In the genomic region with DNA sequence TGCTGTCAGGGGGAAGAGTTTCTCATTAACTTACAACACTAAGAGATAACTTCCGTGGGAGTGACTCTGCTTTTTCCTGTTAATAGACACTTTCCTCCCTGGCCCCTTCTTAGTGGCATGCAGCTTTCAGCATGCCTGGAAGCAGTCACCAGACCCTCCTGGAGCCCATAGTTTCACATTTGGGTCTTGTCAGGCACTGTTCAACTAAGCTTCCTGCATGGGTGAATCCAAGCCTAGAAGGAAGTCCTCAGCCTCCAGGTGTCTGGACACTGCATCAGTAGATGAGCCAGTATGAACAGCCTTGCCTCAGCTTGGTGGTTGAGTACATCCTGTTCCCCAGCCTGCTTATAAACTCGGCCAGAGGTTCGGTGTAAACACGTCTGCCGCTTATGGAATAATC, we compare ENCODE assay signal across 10 cellular contexts.
DNase-seq lines count a peak whose midpoint lies in the region; ATAC-seq and TF ChIP-seq lines count a peak whose summit lies in the region.
"Had no signal": no experiment of that assay in that cellular context is flagged by ENCODE, and none has a peak within 500 bp of the region (broad histone marks: within the 10 kb centered on the region; RNA-seq: fewer than 3 reads in every experiment).

No MANE protein-coding gene starts in this region.

- peak; percentile 78 for ATAC-seq in activated CD8-positive, alpha-beta memory T cell treated with anti-CD3 and anti-CD28 coated beads, Interleukin-2, amount 10 ng/mL, durations not matched to agents 7 days and 5 days
- peak; percentile 43 for ATAC-seq in stimulated activated memory B cell treated with anti-CD40 and anti-IgM and Interleukin-4, amounts not matched to agents 10 μg/mL and 1 μg/mL and 100 μg/mL, for 72 hours
- ATAC-seq in GM21526 (IDR thresholded peaks at IDR 0.05; ENCODE audit: low FRiP score, unreplicated experiment), result no peak
- no peak for ATAC-seq in HG03095 (IDR thresholded peaks at IDR 0.05; ENCODE audit: unreplicated experiment)

- peaks cover 41% of the 10 kb centered on the region for H3K4me1 Mint-ChIP-seq in activated CD8-positive, alpha-beta memory T cell treated with anti-CD3 and anti-CD28 coated beads, Interleukin-2, amount 10 ng/mL, durations not matched to agents 7 days and 5 days
- H3K4me1 Mint-ChIP-seq in stimulated activated memory B cell treated with anti-CD40 and anti-IgM and Interleukin-4, amounts not matched to agents 10 μg/mL and 1 μg/mL and 100 μg/mL, for 72 hours, result peaks cover 43% of the 10 kb centered on the region

- H3K9ac ChIP-seq in colonic mucosa (ENCODE audit: low read depth in 2 of 2, low read length in 2 of 2), result no peak overlapping the region

- H3K4me1 ChIP-seq in colonic mucosa, result peaks cover 16% of the 10 kb centered on the region

- no peak for TF ChIP-seq CTCF in fibroblast of villous mesenchyme (IDR thresholded peaks at IDR 0.05; ENCODE audit: insufficient read depth, low read depth, low read length)
- TF ChIP-seq CTCF in colonic mucosa (IDR thresholded peaks at IDR 0.05), result no peak

- H3K27ac Mint-ChIP-seq in activated CD8-positive, alpha-beta memory T cell treated with anti-CD3 and anti-CD28 coated beads, Interleukin-2, amount 10 ng/mL, durations not matched to agents 7 days and 5 days, result peak overlapping the region; percentile 59
- H3K27ac Mint-ChIP-seq in stimulated activated memory B cell treated with anti-CD40 and anti-IgM and Interleukin-4, amounts not matched to agents 10 μg/mL and 1 μg/mL and 100 μg/mL, for 72 hours, result no peak overlapping the region

- H3K4me3 Mint-ChIP-seq in activated CD8-positive, alpha-beta memory T cell treated with anti-CD3 and anti-CD28 coated beads, Interleukin-2, amount 10 ng/mL, durations not matched to agents 7 days and 5 days, result no peak overlapping the region
- H3K4me3 Mint-ChIP-seq in stimulated activated memory B cell treated with anti-CD40 and anti-IgM and Interleukin-4, amounts not matched to agents 10 μg/mL and 1 μg/mL and 100 μg/mL, for 72 hours, result no peak overlapping the region

- no peaks in the 10 kb centered on the region for H3K9me3 Mint-ChIP-seq in activated CD8-positive, alpha-beta memory T cell treated with anti-CD3 and anti-CD28 coated beads, Interleukin-2, amount 10 ng/mL, durations not matched to agents 7 days and 5 days (ENCODE audit: low read depth)
- no peaks in the 10 kb centered on the region for H3K9me3 Mint-ChIP-seq in stimulated activated memory B cell treated with anti-CD40 and anti-IgM and Interleukin-4, amounts not matched to agents 10 μg/mL and 1 μg/mL and 100 μg/mL, for 72 hours

- H3K9me3 ChIP-seq in colonic mucosa, result no peaks in the 10 kb centered on the region
- H3K9me3 ChIP-seq: tibial artery had no signal

- no peaks in the 10 kb centered on the region for H3K27me3 ChIP-seq in colonic mucosa
- H3K27me3 ChIP-seq: tibial artery had no signal

- intact Hi-C loops in colonic mucosa (cut with DNase I), result no loop called here

- H3K36me3 Mint-ChIP-seq in activated CD8-positive, alpha-beta memory T cell treated with anti-CD3 and anti-CD28 coated beads, Interleukin-2, amount 10 ng/mL, durations not matched to agents 7 days and 5 days, result peaks cover 47% of the 10 kb centered on the region
- peaks cover 51% of the 10 kb centered on the region for H3K36me3 Mint-ChIP-seq in stimulated activated memory B cell treated with anti-CD40 and anti-IgM and Interleukin-4, amounts not matched to agents 10 μg/mL and 1 μg/mL and 100 μg/mL, for 72 hours

- H3K27me3 Mint-ChIP-seq in activated CD8-positive, alpha-beta memory T cell treated with anti-CD3 and anti-CD28 coated beads, Interleukin-2, amount 10 ng/mL, durations not matched to agents 7 days and 5 days, result no peaks in the 10 kb centered on the region
- no peaks in the 10 kb centered on the region for H3K27me3 Mint-ChIP-seq in stimulated activated memory B cell treated with anti-CD40 and anti-IgM and Interleukin-4, amounts not matched to agents 10 μg/mL and 1 μg/mL and 100 μg/mL, for 72 hours

- peaks cover 4% of the 10 kb centered on the region for H3K36me3 ChIP-seq in colonic mucosa

- CTCF ChIA-PET in activated CD8-positive, alpha-beta memory T cell treated with anti-CD3 and anti-CD28 coated beads, Interleukin-2, amount 10 ng/mL, durations not matched to agents 7 days and 5 days (lab: Charles Lee), result interaction anchor here (1.1 kb wide), 1 partner anchor 9 kb away, joined by 3 read pairs; no protein-coding TSS in a partner anchor

- H3K4me3 ChIP-seq in fibroblast of villous mesenchyme (ENCODE audit: low read depth, low read length) (no peak overlapping the region), colonic mucosa (no peak overlapping the region)
- H3K4me3 ChIP-seq: tibial artery had no signal

- DNase-seq in activated CD8-positive, alpha-beta memory T cell treated with anti-CD3 and anti-CD28 coated beads, Interleukin-2, amount 10 ng/mL, durations not matched to agents 7 days and 5 days, result peak; percentile 57
- no peak for DNase-seq in activated CD8-positive, alpha-beta memory T cell treated with anti-CD3 and anti-CD28 coated beads, Interleukin-2, amount 50 U/mL, for 48 hours
- DNase-seq in UCSD-AML1 (lab: John Stamatoyannopoulos, UW; ENCODE audit: unreplicated experiment) (peak; percentile 45), fibroblast of villous mesenchyme (ENCODE audit: low read depth) (peak; percentile 47), colonic mucosa (no peak)
- DNase-seq: tibial artery had no signal

- no peak overlapping the region for H3K27ac ChIP-seq in colonic mucosa
- H3K27ac ChIP-seq: tibial artery, VCaP had no signal

Comparison
In these comparisons a context has a peak if more than half of its experiments do, and no peak if none do; other contexts are left out.
1. DNase-seq: peak in activated CD8-positive, alpha-beta memory T cell treated with anti-CD3 and anti-CD28 coated beads, Interleukin-2, amount 10 ng/mL, durations not matched to agents 7 days and 5 days (single experiment), UCSD-AML1 (single experiment) and fibroblast of villous mesenchyme (single experiment); none in activated CD8-positive, alpha-beta memory T cell treated with anti-CD3 and anti-CD28 coated beads, Interleukin-2, amount 50 U/mL, for 48 hours (single experiment) and colonic mucosa (single experiment).
2. ATAC-seq: peak in activated CD8-positive, alpha-beta memory T cell treated with anti-CD3 and anti-CD28 coated beads, Interleukin-2, amount 10 ng/mL, durations not matched to agents 7 days and 5 days (single experiment) and stimulated activated memory B cell treated with anti-CD40 and anti-IgM and Interleukin-4, amounts not matched to agents 10 μg/mL and 1 μg/mL and 100 μg/mL, for 72 hours (single experiment); none in GM21526 (single experiment) and HG03095 (single experiment).